20 cellular contexts compared by ENCODE assay signal in genomic region chr3:127495821-127496220, GRCh38.
"Had no signal": no experiment of that assay in that cellular context is flagged by ENCODE, and none has a peak within 500 bp of the region (broad histone marks: within the 10 kb centered on the region; RNA-seq: fewer than 3 reads in every experiment).

No MANE protein-coding gene starts in this region.

- H3K4me1 ChIP-seq: ascending aorta, body of pancreas had no signal

- DNase-seq: activated CD4-positive, alpha-beta T cell treated with anti-CD3 and anti-CD28 coated beads for 48 hours; activated CD4-positive, alpha-beta T cell treated with anti-CD3 and anti-CD28 coated beads, Interleukin-2, amount 50 U/mL, for 4 hours; activated CD4-positive, CD25-positive, alpha-beta regulatory T cell treated with anti-CD3 and anti-CD28 coated beads, Interleukin-2, amount 50 U/mL, for 72 hours; activated CD8-positive, alpha-beta memory T cell treated with anti-CD3 and anti-CD28 coated beads, Interleukin-2, amount 10 ng/mL, durations not matched to agents 7 days and 5 days; activated effector memory CD4-positive, alpha-beta T cell treated with Interleukin-2 at 50 U/mL for 16 hours; activated naive CD4-positive, alpha-beta T cell; activated T-cell treated with anti-CD3 and anti-CD28 coated beads, Interleukin-2, amount 50 U/mL, for 24 hours; amniotic stem cell; body of pancreas; MM.1S; NCI-H1105; NCI-H1436 treated with DMSO at 0.1 percent for 48 hours; NCI-H1930; NCI-H2107; NCI-H510A treated with DMSO at 0.1 percent for 48 hours; NCI-H774; NK-92 treated with Interleukin-12 subunit alpha and Interleukin-12 subunit beta, amount 100 ng/mL, for 24 hours; OCI-M1; SHP77 treated with DMSO at 0.1 percent for 48 hours had no signal

- H3K36me3 ChIP-seq: ascending aorta had no signal

- H3K27ac ChIP-seq: ascending aorta, body of pancreas had no signal

- H3K4me3 ChIP-seq: ascending aorta, body of pancreas had no signal

- H3K9me3 ChIP-seq: body of pancreas had no signal

- H3K27me3 ChIP-seq: ascending aorta, body of pancreas had no signal
